In the genomic region with DNA sequence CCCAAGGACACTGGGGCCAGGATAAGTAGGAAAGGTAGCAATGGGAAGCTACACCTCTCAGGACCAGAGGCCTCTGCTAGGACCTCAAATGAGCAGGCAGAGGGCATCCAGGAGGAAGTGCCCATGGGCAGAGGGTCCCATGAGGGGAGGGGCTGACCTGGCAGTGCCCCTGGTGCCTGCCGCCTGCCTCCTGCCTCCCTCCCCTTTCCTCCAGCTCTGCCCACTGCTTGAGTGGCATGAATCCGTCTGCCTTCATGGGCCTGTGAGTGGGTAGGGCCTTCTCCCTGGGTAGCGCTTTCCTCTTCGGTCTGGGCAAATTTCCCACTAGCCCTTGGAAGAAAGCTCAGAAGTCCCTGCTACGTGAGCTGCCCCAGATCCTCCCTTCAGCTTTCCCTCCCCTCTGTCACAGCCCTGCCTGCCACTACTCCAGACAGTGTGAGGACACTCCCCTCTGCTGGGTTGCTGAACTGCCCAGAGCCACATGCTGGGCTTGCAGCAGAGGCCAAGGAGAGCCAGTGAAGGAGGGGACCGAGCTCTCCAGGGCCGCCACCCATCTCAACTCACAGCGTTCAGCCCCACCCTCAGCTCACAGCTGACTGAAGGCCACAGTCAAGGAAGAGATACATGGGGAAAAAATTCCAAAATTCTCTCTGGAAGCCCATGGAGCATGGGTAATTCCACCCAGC, we compare ENCODE assay signal across 12 cellular contexts.
DNase-seq lines count a peak whose midpoint lies in the region; ATAC-seq and TF ChIP-seq lines count a peak whose summit lies in the region.
"Had no signal": no experiment of that assay in that cellular context is flagged by ENCODE, and none has a peak within 500 bp of the region (broad histone marks: within the 10 kb centered on the region; RNA-seq: fewer than 3 reads in every experiment).

No MANE protein-coding gene starts in this region.

- TF ChIP-seq EP300 in ovary (IDR thresholded peaks at IDR 0.05) = no peak

- no peaks in the 10 kb centered on the region for H3K27me3 ChIP-seq in ovary

- in situ Hi-C loops in Caki2 (cut with HindIII; ENCODE audit: low pct_unique_long_range_greater_than_20kb, low sequenced_read_pairs) = no loop called here

- peaks cover 21% of the 10 kb centered on the region for H3K4me1 ChIP-seq in ovary (ENCODE audit: insufficient read depth)

- intact Hi-C loops in ovary (cut with DNase I) = no loop called here

- H3K27ac ChIP-seq in ovary = peak overlapping the region in 1 of 2 donors; percentile 27
- H3K27ac ChIP-seq: SK-N-MC had no signal

- H3K36me3 ChIP-seq in ovary = no peaks in the 10 kb centered on the region

- H3K4me3 ChIP-seq in fibroblast of villous mesenchyme (ENCODE audit: low read depth, low read length) = no peak overlapping the region
- H3K4me3 ChIP-seq in ovary = no peak overlapping the region
- H3K4me3 ChIP-seq: SK-N-MC had no signal

- DNase-seq in Caki2 (ENCODE audit: low read depth) = peak; percentile 26
- DNase-seq in NCI-H69 (lab: John Stamatoyannopoulos, UW) = peak; percentile 36
- peak; percentile 42 for DNase-seq in fibroblast of villous mesenchyme (ENCODE audit: low read depth)
- peak in 4 of 5 donors; percentile 24 to 47 (median 38) for DNase-seq in ovary
- DNase-seq in SIG-M5 (lab: John Stamatoyannopoulos, UW) = no peak
- DNase-seq in HPDE6-E6E7 (ENCODE audit: extremely low spot score) = no peak
- DNase-seq: caudate nucleus, hypothalamus, NCI-H2171 treated with DMSO at 0.1 percent for 48 hours had no signal

- WGBS in ovary, 3 donors = 42 to 53% (median 52%) methylated on average over 8 of the region's 8 CpGs

- H3K9me3 ChIP-seq in ovary = no peaks in the 10 kb centered on the region

- no peak for TF ChIP-seq CTCF in fibroblast of villous mesenchyme (IDR thresholded peaks at IDR 0.05; ENCODE audit: insufficient read depth, low read depth, low read length)
- TF ChIP-seq CTCF in ovary (IDR thresholded peaks at IDR 0.05) = no peak

- no peak for TF ChIP-seq POLR2A in ovary (IDR thresholded peaks at IDR 0.05)

- ATAC-seq in GM18867 (IDR thresholded peaks at IDR 0.05; ENCODE audit: unreplicated experiment) (no peak), HG03139 (IDR thresholded peaks at IDR 0.05; ENCODE audit: unreplicated experiment) (no peak)

Comparison
In these comparisons a context has a peak if more than half of its experiments do, and no peak if none do; other contexts are left out.
1. DNase-seq: peak in Caki2 (single experiment), NCI-H69 (single experiment), fibroblast of villous mesenchyme (single experiment) and ovary (4 of 5); none in SIG-M5 (single experiment) and HPDE6-E6E7 (single experiment).